ENCODE assay signal across 9 cellular contexts in the genomic region with DNA sequence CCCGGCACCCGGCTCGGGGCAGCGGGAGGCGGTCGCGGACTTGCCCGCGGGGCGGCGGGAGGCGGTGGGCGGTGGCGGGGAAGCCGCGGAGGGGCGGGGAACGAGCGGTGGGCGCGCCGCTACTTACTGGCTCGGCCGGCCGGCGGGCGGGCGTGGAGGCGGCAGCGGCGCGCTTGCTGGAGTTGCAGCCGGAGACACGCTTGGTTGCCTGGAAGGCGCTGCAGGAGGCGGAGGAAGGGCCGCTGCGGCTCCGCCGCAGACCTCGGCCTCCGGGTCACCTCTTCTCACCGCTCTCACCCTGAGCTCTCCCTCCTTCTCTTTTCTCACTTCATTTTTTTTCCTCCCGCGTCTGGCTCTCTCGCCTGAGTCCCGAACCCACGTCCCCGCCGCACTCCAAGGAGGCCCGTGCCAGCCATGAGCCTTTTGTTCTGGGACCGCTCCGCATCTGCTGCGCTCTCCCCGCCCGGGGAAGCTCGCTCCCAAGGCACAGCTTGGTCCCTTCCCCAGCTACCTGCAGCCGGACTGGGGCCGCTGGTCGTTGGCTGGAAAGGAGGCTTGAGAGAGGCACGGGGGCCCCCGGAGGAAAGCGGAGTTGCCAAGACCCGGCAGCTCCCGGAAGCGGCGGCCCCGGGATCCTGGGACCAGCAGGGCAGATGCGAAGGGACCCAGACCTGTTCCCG. TPM values are rescaled to one million over a fixed set of nuclear protein-coding genes. Genes with fewer than 3 reads are reported as not detected.
A peak's percentile ranks its signal among the peaks of the same experiment; 100 is the strongest.
DNase-seq lines count a peak whose midpoint lies in the region; ATAC-seq and TF ChIP-seq lines count a peak whose summit lies in the region.
"Had no signal": no experiment of that assay in that cellular context is flagged by ENCODE, and none has a peak within 500 bp of the region (broad histone marks: within the 10 kb centered on the region; RNA-seq: fewer than 3 reads in every experiment).

No MANE protein-coding gene starts in this region.

- intact Hi-C loops in colonic mucosa (cut with DNase I), result no loop called here

- H3K4me3 ChIP-seq in fibroblast of mammary gland (ENCODE audit: control insufficient read depth, low read depth, low read length), result no peak overlapping the region
- peak overlapping the region; percentile 34 for H3K4me3 ChIP-seq in skeletal muscle cell (ENCODE audit: low read depth, low read length)
- no peak overlapping the region for H3K4me3 ChIP-seq in colonic mucosa

- no peak for TF ChIP-seq CTCF in fibroblast of mammary gland (conservative IDR thresholded peaks at IDR 0.05; ENCODE audit: control insufficient read depth, insufficient read depth, low read depth, low read length)
- no peak for TF ChIP-seq CTCF in colonic mucosa (IDR thresholded peaks at IDR 0.05)

- H3K4me1 ChIP-seq in colonic mucosa, result peaks cover 3% of the 10 kb centered on the region

- H3K36me3 ChIP-seq in colonic mucosa, result no peaks in the 10 kb centered on the region

- H3K9me3 ChIP-seq in colonic mucosa, result no peaks in the 10 kb centered on the region

- peak; percentile 2 for DNase-seq in NCI-H2029 (lab: John Stamatoyannopoulos, UW)
- no peak for DNase-seq in NCI-H2029 treated with DMSO at 0.1 percent for 48 hours (lab: John Stamatoyannopoulos, UW)
- DNase-seq in SK-N-DZ (ENCODE audit: low spot score), result peak; percentile 29
- DNase-seq in fibroblast of mammary gland (ENCODE audit: low read depth), result peak; percentile 4
- DNase-seq in skeletal muscle cell (ENCODE audit: low read depth), result no peak
- no peak for DNase-seq in colonic mucosa

- ATAC-seq in GM19467 (IDR thresholded peaks at IDR 0.05; ENCODE audit: unreplicated experiment) (peak; percentile 94), HG03442 (IDR thresholded peaks at IDR 0.05; ENCODE audit: unreplicated experiment) (peak; percentile 91)

- peaks cover 53% of the 10 kb centered on the region for H3K27me3 ChIP-seq in colonic mucosa

- no peak overlapping the region for H3K27ac ChIP-seq in colonic mucosa
- H3K27ac ChIP-seq: C4-2B had no signal

- no peak overlapping the region for H3K9ac ChIP-seq in colonic mucosa (ENCODE audit: low read depth in 2 of 2, low read length in 2 of 2)

RNA-seq across cellular contexts. Expression of a gene that starts 0.6 kb away (rescaled TPM):
- polyA plus RNA-seq in SK-N-DZ (2014; cell fraction: cytosol; rRNA removed), result not detected in 2 replicates
- polyA plus RNA-seq in SK-N-DZ (2014; cell fraction: nucleus; rRNA removed), result 0.14 and 0.73 TPM in 2 replicates
- total RNA-seq in colonic mucosa, result 1 to 10 TPM in 1 of 2 donors, under 1 TPM in 1; 0.74 to 2.1 TPM

Comparison
In these comparisons a context has a peak if more than half of its experiments do, and no peak if none do; other contexts are left out.
1. DNase-seq: peak in NCI-H2029 (single experiment), SK-N-DZ (single experiment) and fibroblast of mammary gland (single experiment); none in NCI-H2029 treated with DMSO at 0.1 percent for 48 hours (single experiment), skeletal muscle cell (single experiment) and colonic mucosa (single experiment).